ENCODE assay signal across 18 cellular contexts in the genomic region with DNA sequence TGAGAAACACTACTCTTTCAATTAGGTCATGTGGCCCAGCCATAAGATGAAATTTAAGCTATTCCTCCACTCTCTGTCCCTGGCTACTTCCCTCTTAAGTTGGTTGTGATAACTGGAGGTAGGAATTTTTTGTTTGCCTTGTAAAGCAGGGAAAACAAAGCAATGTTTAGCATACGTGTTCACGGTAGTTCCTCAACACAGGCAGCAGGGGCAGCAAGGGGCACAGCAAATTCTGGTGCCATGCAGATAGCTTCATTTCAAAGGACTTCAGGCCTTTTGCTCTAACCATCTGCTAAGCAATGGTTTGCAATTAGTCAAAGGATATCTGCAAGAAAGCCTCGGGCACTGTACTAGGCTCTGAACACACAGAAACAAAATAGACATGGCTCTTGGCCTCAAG.
DNase-seq lines count a peak whose midpoint lies in the region; ATAC-seq and TF ChIP-seq lines count a peak whose summit lies in the region.
"Had no signal": no experiment of that assay in that cellular context is flagged by ENCODE, and none has a peak within 500 bp of the region (broad histone marks: within the 10 kb centered on the region; RNA-seq: fewer than 3 reads in every experiment).

No MANE protein-coding gene starts in this region.

- no peak for DNase-seq in Panc1 (ENCODE audit: low read depth, low spot score)
- DNase-seq in iPS-NIHi11 (ENCODE audit: low spot score): peak; percentile 36
- DNase-seq in RPMI8226: no peak
- DNase-seq: CD4-positive, alpha-beta T cell; COR-L47; KBM-7; NCI-H1092; NCI-H1436; NCI-H187 treated with DMSO at 0.1 percent for 48 hours; NCI-H2107; NCI-H226; NCI-H524 treated with DMSO at 0.1 percent for 48 hours; NCI-H82 had no signal

- CTCF ChIA-PET in Panc1 (lab: Charles Lee): no interaction called here

- no peak overlapping the region for H3K4me3 ChIP-seq in Panc1 (ENCODE audit: low read depth in 2 of 2, low read length in 2 of 2)
- H3K4me3 ChIP-seq: BLaER1 had no signal

- in situ Hi-C loops in Panc1 (cut with HindIII; ENCODE audit: low pct_unique_long_range_greater_than_20kb, low sequenced_read_pairs): no loop called here

- no peaks in the 10 kb centered on the region for H3K27me3 ChIP-seq in Panc1 (ENCODE audit: control insufficient read depth, insufficient read depth, low read length)

- TF ChIP-seq CTCF in 22Rv1 (IDR thresholded peaks at IDR 0.05): 0 out of 2 replicates have a peak, but pooled peaks have one; percentile 7
- peak; percentile 24 for TF ChIP-seq CTCF in GM12873 (IDR thresholded peaks at IDR 0.05; ENCODE audit: insufficient read depth, low read depth, low read length, missing control alignments)
- peak; percentile 13; the same call in 1 of the 2 replicates for TF ChIP-seq CTCF in Panc1 (IDR thresholded peaks at IDR 0.05)

- BruUV-seq in Panc1 (replicated peaks; lab: Mats Ljungman, UMichigan): no TSS peak

- no peaks in the 10 kb centered on the region for H3K9me3 ChIP-seq in Panc1 (ENCODE audit: control insufficient read depth, insufficient read depth, low read depth, low read length)
- H3K9me3 ChIP-seq: BLaER1 had no signal

- H3K4me1 ChIP-seq in Panc1 (ENCODE audit: control insufficient read depth, insufficient read depth, low read length): no peaks in the 10 kb centered on the region
- H3K4me1 ChIP-seq: BLaER1 had no signal

- H3K36me3 ChIP-seq in Panc1 (ENCODE audit: control insufficient read depth, insufficient read depth, low read length): no peaks in the 10 kb centered on the region
- H3K36me3 ChIP-seq: BLaER1 had no signal

- intact Hi-C loops in Panc1 (cut with micrococcal nuclease; ENCODE audit: unreplicated experiment): no loop called here

- POLR2A ChIA-PET in Panc1 (lab: Charles Lee): no interaction called here

- no peak overlapping the region for H3K27ac ChIP-seq in 22Rv1
- no peak overlapping the region for H3K27ac ChIP-seq in Panc1 (ENCODE audit: low read length)
- H3K27ac ChIP-seq: BLaER1 had no signal

- ATAC-seq in Panc1 (no peak), GM21526 (IDR thresholded peaks at IDR 0.05; ENCODE audit: low FRiP score, unreplicated experiment) (no peak), HG03045 (IDR thresholded peaks at IDR 0.05; ENCODE audit: unreplicated experiment) (no peak)
